ENCODE assay signal across 8 cellular contexts in the genomic region with DNA sequence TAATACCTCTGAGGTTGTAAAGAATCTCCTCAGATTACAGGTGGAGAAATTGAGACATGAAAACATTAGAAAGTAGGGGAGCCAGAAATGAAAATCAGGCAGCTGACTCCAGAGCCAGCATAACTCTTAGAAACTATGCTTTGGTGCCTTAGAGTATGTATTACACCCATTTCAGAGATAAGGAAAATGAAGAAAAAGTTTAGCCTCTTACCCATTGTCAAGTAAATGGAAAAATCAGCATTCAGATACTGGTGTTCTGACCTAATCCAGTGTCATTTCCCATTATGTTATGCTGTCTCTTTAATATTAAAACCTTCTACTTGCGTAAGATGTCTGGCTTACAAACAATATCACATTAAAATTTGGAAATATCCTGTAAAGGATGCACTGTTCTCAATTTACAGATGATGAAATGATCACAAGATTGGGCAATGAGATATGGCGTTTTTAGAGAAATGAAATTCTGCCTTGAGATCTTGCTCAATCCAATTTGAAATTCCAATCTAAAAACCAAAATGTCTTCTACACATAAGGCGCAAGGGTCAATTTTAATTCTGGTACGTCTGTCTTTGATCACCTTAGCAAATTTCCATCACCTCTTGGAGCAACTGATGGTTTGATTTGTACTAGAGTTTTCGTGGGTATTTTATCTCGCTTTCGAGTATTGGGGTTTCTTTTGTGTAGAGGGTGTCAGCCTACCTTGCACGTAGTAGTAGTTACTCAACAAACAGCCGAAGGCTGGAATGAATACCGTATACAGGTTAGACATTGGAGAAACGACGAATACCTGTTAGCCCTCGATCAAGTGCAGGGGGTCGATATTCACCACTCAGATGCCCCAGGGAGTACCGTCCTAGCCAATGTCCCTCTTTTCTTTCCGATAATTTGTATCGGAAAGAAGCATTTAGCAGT. TPM values are rescaled to one million over a fixed set of nuclear protein-coding genes. Genes with fewer than 3 reads are reported as not detected.
DNase-seq lines count a peak whose midpoint lies in the region; ATAC-seq and TF ChIP-seq lines count a peak whose summit lies in the region.

No MANE protein-coding gene starts in this region.

- no peaks in the 10 kb centered on the region for H3K27me3 ChIP-seq in adrenal gland

- peaks cover 0 to 10% (median 10%) of the 10 kb centered on the region in 3 donors for H3K9me3 ChIP-seq in adrenal gland (replicated peaks in 1 of 3)

- no peak for TF ChIP-seq POLR2A in adrenal gland (IDR thresholded peaks at IDR 0.05)

- no peak for TF ChIP-seq CTCF in C4-2B (conservative IDR thresholded peaks at IDR 0.05)
- TF ChIP-seq CTCF in adrenal gland (IDR thresholded peaks at IDR 0.05) = no peak

- H3K27ac ChIP-seq in C4-2B = peak overlapping the region; percentile 88
- peak overlapping the region; percentile 96 to 100 (median 100) for H3K27ac ChIP-seq in adrenal gland

- 15 to 22% (median 16%) methylated on average over 17 of the region's 17 CpGs for WGBS in adrenal gland, 4 donors

- DNase-seq in Jurkat, Clone E6-1 (ENCODE audit: low read depth, low spot score) = no peak
- DNase-seq in adrenal gland (peak in 3 of 7 donors; percentile 2 to 14 (median 13)), iPS-NIHi11 (ENCODE audit: low spot score) (peak; percentile 2), D341Med (ENCODE audit: low spot score) (no peak), NCI-H1694 (lab: John Stamatoyannopoulos, UW) (no peak)

- H3K27me3 Mint-ChIP-seq in stimulated activated memory B cell treated with anti-CD40 and anti-IgM and Interleukin-4, amounts not matched to agents 10 μg/mL and 1 μg/mL and 100 μg/mL, for 72 hours = no peaks in the 10 kb centered on the region

- H3K4me3 Mint-ChIP-seq in stimulated activated memory B cell treated with anti-CD40 and anti-IgM and Interleukin-4, amounts not matched to agents 10 μg/mL and 1 μg/mL and 100 μg/mL, for 72 hours = peak overlapping the region; percentile 99

- ATAC-seq in stimulated activated memory B cell treated with anti-CD40 and anti-IgM and Interleukin-4, amounts not matched to agents 10 μg/mL and 1 μg/mL and 100 μg/mL, for 72 hours = no peak
- ATAC-seq in HG03457 (IDR thresholded peaks at IDR 0.05; ENCODE audit: unreplicated experiment) = no peak

- peaks cover 0 to 60% of the 10 kb centered on the region in 2 donors for H3K4me1 ChIP-seq in adrenal gland (replicated peaks in 1 of 2)

- H3K36me3 ChIP-seq in adrenal gland (replicated peaks in 1 of 2) = no peaks in the 10 kb centered on the region

- H3K4me3 ChIP-seq in Jurkat, Clone E6-1 (ENCODE audit: low read length) = peak overlapping the region; percentile 76
- peak overlapping the region in 3 of 4 donors; percentile 68 to 88 (median 72) for H3K4me3 ChIP-seq in adrenal gland

- peaks cover 15% of the 10 kb centered on the region for H3K36me3 Mint-ChIP-seq in stimulated activated memory B cell treated with anti-CD40 and anti-IgM and Interleukin-4, amounts not matched to agents 10 μg/mL and 1 μg/mL and 100 μg/mL, for 72 hours

- intact Hi-C loops in adrenal gland (cut with DNase I) = no loop called here

- H3K9me3 Mint-ChIP-seq in stimulated activated memory B cell treated with anti-CD40 and anti-IgM and Interleukin-4, amounts not matched to agents 10 μg/mL and 1 μg/mL and 100 μg/mL, for 72 hours = peaks cover 2% of the 10 kb centered on the region

- peak overlapping the region; percentile 96 for H3K27ac Mint-ChIP-seq in stimulated activated memory B cell treated with anti-CD40 and anti-IgM and Interleukin-4, amounts not matched to agents 10 μg/mL and 1 μg/mL and 100 μg/mL, for 72 hours

- peaks cover 33% of the 10 kb centered on the region for H3K4me1 Mint-ChIP-seq in stimulated activated memory B cell treated with anti-CD40 and anti-IgM and Interleukin-4, amounts not matched to agents 10 μg/mL and 1 μg/mL and 100 μg/mL, for 72 hours

RNA-seq across cellular contexts. Expression of a gene that starts 0.9 kb away (rescaled TPM):
- polyA plus RNA-seq in Jurkat, Clone E6-1 (2012; ENCODE audit: insufficient read depth, insufficient read length) = 0.85 TPM
- total RNA-seq in adrenal gland = 1 to 10 TPM in 6 of 8 donors, under 1 TPM in 2; 0.55 to 2.1 (median 1.2) TPM
- polyA plus RNA-seq in adrenal gland = 1 to 10 TPM; 1.2 to 1.4 (median 1.4) TPM

RNA-seq across cellular contexts. Expression of a gene that starts 1.0 kb away (rescaled TPM):
- 63.3 TPM for polyA plus RNA-seq in Jurkat, Clone E6-1 (2012; ENCODE audit: insufficient read depth, insufficient read length)
- total RNA-seq in adrenal gland = 10 to 100 TPM; 25.4 to 94.3 (median 60.9) TPM
- 100 to 1,000 TPM in 1 of 3 donors, 10 to 100 TPM in 2; 27.0 to 124 (median 29.8) TPM for polyA plus RNA-seq in adrenal gland
